8 cellular contexts compared by ENCODE assay signal in genomic region chr14:49867831-49868719, GRCh38. TPM values are rescaled to one million over a fixed set of nuclear protein-coding genes. Genes with fewer than 3 reads are reported as not detected.
A peak's percentile ranks its signal among the peaks of the same experiment; 100 is the strongest.
DNase-seq lines count a peak whose midpoint lies in the region; ATAC-seq and TF ChIP-seq lines count a peak whose summit lies in the region.

No MANE protein-coding gene starts in this region.

- WGBS in suprapubic skin, result 1% methylated on average over 45 of the region's 57 CpGs

- no peaks in the 10 kb centered on the region for H3K27me3 ChIP-seq in suprapubic skin

- H3K9me3 ChIP-seq in suprapubic skin, result no peaks in the 10 kb centered on the region

- ATAC-seq in HG02588 (IDR thresholded peaks at IDR 0.05; ENCODE audit: unreplicated experiment), result peak; percentile 86

- no peaks in the 10 kb centered on the region for H3K36me3 ChIP-seq in suprapubic skin

- H3K36me3 Mint-ChIP-seq in activated naive CD4-positive, alpha-beta T cell treated with anti-CD3 and anti-CD28 coated beads, Interleukin-2, amount 10 ng/mL, durations not matched to agents 7 days and 5 days, result no peaks in the 10 kb centered on the region

- peak; percentile 57 for TF ChIP-seq POLR2A in NB4 (IDR thresholded peaks at IDR 0.05; ENCODE audit: extremely low read depth, insufficient read length)
- TF ChIP-seq POLR2A in suprapubic skin (IDR thresholded peaks at IDR 0.05), result peak; percentile 59 to 73

- H3K4me1 Mint-ChIP-seq in activated naive CD4-positive, alpha-beta T cell treated with anti-CD3 and anti-CD28 coated beads, Interleukin-2, amount 10 ng/mL, durations not matched to agents 7 days and 5 days, result peaks cover 27% of the 10 kb centered on the region

- POLR2A ChIA-PET in GM10248 (lab: Yijun Ruan, JAX), result interaction anchor here (0.6 to 1.5 kb wide), 6 partner anchors 15 to 248 kb away, joined by 3 to 10 read pairs (median 4); partner anchors contain the start of genes MGAT2, NEMF, RPL36AL and VCPKMT

- H3K4me3 Mint-ChIP-seq in activated naive CD4-positive, alpha-beta T cell treated with anti-CD3 and anti-CD28 coated beads, Interleukin-2, amount 10 ng/mL, durations not matched to agents 7 days and 5 days, result peak overlapping the region; percentile 84

- peaks cover 40% of the 10 kb centered on the region for H3K4me1 ChIP-seq in suprapubic skin

- in situ Hi-C loops in SK-MEL-5 (cut with HindIII; ENCODE audit: low pct_unique_long_range_greater_than_20kb, low sequenced_read_pairs), result loop anchor here (10.0 kb wide), 1 partner anchor 237 kb away; no protein-coding TSS in a partner anchor

- DNase-seq in GM10248 (ENCODE audit: extremely low spot score) (peak; percentile 95), NB4 (ENCODE audit: low read depth) (peak; percentile 98), SK-MEL-5 (ENCODE audit: low read depth, low spot score) (peak; percentile 92), globus pallidus (ENCODE audit: low spot score) (peak; percentile 90), occipital lobe (lab: John Stamatoyannopoulos, UW) (peak; percentile 92), suprapubic skin (ENCODE audit: low spot score in 2 of 2) (peak; percentile 99)
- DNase-seq in activated naive CD4-positive, alpha-beta T cell treated with anti-CD3 and anti-CD28 coated beads, Interleukin-2, amount 10 ng/mL, durations not matched to agents 7 days and 5 days, result peak; percentile 99

- TF ChIP-seq CTCF in GM10248 (IDR thresholded peaks at IDR 0.05; ENCODE audit: control extremely low read depth, extremely low read depth, low read depth, missing control alignments) (no peak), NB4 (IDR thresholded peaks at IDR 0.05; ENCODE audit: low read depth, low read length) (no peak), suprapubic skin (IDR thresholded peaks at IDR 0.05) (no peak)

- peak overlapping the region; percentile 96 for H3K27ac Mint-ChIP-seq in activated naive CD4-positive, alpha-beta T cell treated with anti-CD3 and anti-CD28 coated beads, Interleukin-2, amount 10 ng/mL, durations not matched to agents 7 days and 5 days

- H3K27me3 Mint-ChIP-seq in activated naive CD4-positive, alpha-beta T cell treated with anti-CD3 and anti-CD28 coated beads, Interleukin-2, amount 10 ng/mL, durations not matched to agents 7 days and 5 days, result no peaks in the 10 kb centered on the region

- CTCF ChIA-PET in GM10248 (lab: Yijun Ruan, JAX), result interaction anchor here (0.9 to 12.2 kb wide), 11 partner anchors 12 to 245 kb away, joined by 3 to 226 read pairs (median 3); partner anchors contain the start of gene NEMF
- CTCF ChIA-PET in activated naive CD4-positive, alpha-beta T cell treated with anti-CD3 and anti-CD28 coated beads, Interleukin-2, amount 10 ng/mL, durations not matched to agents 7 days and 5 days (lab: Charles Lee), result interaction anchor here (0.6 to 1.9 kb wide), 13 partner anchors 8 to 236 kb away, joined by 3 to 9 read pairs (median 5); no protein-coding TSS in a partner anchor

- H3K4me3 ChIP-seq in NB4 (ENCODE audit: low read depth, low read length) (peak overlapping the region; percentile 71), suprapubic skin (peak overlapping the region; percentile 64)

- peak overlapping the region; percentile 96 for H3K27ac ChIP-seq in suprapubic skin

- no peaks in the 10 kb centered on the region for H3K9me3 Mint-ChIP-seq in activated naive CD4-positive, alpha-beta T cell treated with anti-CD3 and anti-CD28 coated beads, Interleukin-2, amount 10 ng/mL, durations not matched to agents 7 days and 5 days

- no peak for TF ChIP-seq EP300 in suprapubic skin (IDR thresholded peaks at IDR 0.05)

RNA-seq across cellular contexts. Expression of gene NEMF, which starts 15.5 kb away (rescaled TPM):
- 54.8 and 56.0 TPM in 2 replicates for total RNA-seq in SK-MEL-5 (2014; rRNA removed; shearing (Covaris generic))
- 28.7 and 29.8 TPM in 2 replicates for polyA plus RNA-seq in SK-MEL-5 (2015; cell fraction: cytosol; rRNA removed)
- 131 and 207 TPM in 2 replicates for polyA plus RNA-seq in SK-MEL-5 (2015; cell fraction: nucleus; rRNA removed)
- total RNA-seq in occipital lobe, result 145 TPM
- total RNA-seq in suprapubic skin, result 100 to 1,000 TPM in 1 of 4 donors, 10 to 100 TPM in 3; 70.6 to 181 (median 81.5) TPM

RNA-seq across cellular contexts. Expression of gene ARF6, which starts 24.8 kb away (rescaled TPM):
- total RNA-seq in SK-MEL-5 (2014; rRNA removed; shearing (Covaris generic)), result 39.5 and 46.5 TPM in 2 replicates
- 80.7 and 83.2 TPM in 2 replicates for polyA plus RNA-seq in SK-MEL-5 (2015; cell fraction: cytosol; rRNA removed)
- polyA plus RNA-seq in SK-MEL-5 (2015; cell fraction: nucleus; rRNA removed), result 26.2 and 31.7 TPM in 2 replicates
- total RNA-seq in occipital lobe, result 61.3 TPM
- total RNA-seq in suprapubic skin, result 100 to 1,000 TPM in 1 of 4 donors, 10 to 100 TPM in 3; 48.0 to 125 (median 85.3) TPM

Comparison
In these comparisons a context has a peak if more than half of its experiments do, and no peak if none do; other contexts are left out.
1. Peak in every context shown above with its lines: DNase-seq, ATAC-seq, H3K4me3 ChIP-seq and H3K27ac ChIP-seq.